In the genomic region with DNA sequence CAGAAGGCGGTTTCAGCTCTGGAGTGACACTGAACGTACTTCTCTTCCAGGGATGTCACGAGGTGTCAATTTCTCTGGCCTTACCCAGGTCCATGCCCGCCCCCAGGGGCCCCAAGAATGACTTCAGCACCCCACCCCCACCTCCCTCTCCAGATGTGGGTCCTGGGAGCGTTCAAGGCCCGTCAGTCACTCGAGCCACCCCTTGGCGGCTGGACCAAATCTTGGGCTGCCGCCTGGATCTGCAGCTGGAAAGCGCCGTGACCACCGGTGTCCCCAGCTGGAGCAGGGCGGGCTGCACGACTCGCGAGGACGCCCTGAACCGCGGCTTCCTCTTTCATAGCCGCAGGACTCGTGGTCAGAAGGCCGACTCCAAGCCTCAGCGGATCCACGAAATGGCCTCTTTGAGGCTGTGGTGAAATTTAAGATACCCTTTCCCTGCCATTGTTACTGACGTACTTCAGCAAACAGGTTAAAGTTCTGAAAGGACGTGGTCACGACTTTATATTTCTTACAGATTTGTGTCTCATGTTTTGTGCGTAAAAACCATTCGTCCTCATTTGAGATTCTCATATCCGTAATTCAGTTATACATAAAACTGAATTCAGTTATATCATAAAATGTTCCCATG, we compare ENCODE assay signal across 1 cellular context.
TF ChIP-seq lines count a peak whose summit lies in the region.

No MANE protein-coding gene starts in this region.

TF ChIP-seq in K562, 482 proteins besides CTCF, POLR2A, EP300 and RAD21 (continued from another document and continues in another):
- TF ChIP-seq, protein P1, sequence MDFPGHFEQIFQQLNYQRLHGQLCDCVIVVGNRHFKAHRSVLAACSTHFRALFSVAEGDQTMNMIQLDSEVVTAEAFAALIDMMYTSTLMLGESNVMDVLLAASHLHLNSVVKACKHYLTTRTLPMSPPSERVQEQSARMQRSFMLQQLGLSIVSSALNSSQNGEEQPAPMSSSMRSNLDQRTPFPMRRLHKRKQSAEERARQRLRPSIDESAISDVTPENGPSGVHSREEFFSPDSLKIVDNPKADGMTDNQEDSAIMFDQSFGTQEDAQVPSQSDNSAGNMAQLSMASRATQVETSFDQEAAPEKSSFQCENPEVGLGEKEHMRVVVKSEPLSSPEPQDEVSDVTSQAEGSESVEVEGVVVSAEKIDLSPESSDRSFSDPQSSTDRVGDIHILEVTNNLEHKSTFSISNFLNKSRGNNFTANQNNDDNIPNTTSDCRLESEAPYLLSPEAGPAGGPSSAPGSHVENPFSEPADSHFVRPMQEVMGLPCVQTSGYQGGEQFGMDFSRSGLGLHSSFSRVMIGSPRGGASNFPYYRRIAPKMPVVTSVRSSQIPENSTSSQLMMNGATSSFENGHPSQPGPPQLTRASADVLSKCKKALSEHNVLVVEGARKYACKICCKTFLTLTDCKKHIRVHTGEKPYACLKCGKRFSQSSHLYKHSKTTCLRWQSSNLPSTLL (IDR thresholded peaks at IDR 0.05) = no peak
- TF ChIP-seq, protein P2, sequence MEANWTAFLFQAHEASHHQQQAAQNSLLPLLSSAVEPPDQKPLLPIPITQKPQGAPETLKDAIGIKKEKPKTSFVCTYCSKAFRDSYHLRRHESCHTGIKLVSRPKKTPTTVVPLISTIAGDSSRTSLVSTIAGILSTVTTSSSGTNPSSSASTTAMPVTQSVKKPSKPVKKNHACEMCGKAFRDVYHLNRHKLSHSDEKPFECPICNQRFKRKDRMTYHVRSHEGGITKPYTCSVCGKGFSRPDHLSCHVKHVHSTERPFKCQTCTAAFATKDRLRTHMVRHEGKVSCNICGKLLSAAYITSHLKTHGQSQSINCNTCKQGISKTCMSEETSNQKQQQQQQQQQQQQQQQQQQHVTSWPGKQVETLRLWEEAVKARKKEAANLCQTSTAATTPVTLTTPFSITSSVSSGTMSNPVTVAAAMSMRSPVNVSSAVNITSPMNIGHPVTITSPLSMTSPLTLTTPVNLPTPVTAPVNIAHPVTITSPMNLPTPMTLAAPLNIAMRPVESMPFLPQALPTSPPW (CRISPR knock-in tag; IDR thresholded peaks at IDR 0.05) = no peak; the same call in 1 of the 2 replicates
- TF ChIP-seq ZNF696 (CRISPR knock-in tag; conservative IDR thresholded peaks at IDR 0.05) = no peak
- TF ChIP-seq MIER1 (IDR thresholded peaks at IDR 0.05; ENCODE audit: low read depth) = no peak
- TF ChIP-seq HDAC2 (IDR thresholded peaks at IDR 0.05) = peak; percentile 68
- no peak for TF ChIP-seq NONO (IDR thresholded peaks at IDR 0.05; ENCODE audit: low read depth in 2 of 2, low read length in 1 of 2)
- TF ChIP-seq KAT7 (CRISPR knock-in tag; IDR thresholded peaks at IDR 0.05; ENCODE audit: borderline replicate concordance) = peak; percentile 96; the same call in 1 of the 2 replicates
- TF ChIP-seq SRSF1 (IDR thresholded peaks at IDR 0.05; ENCODE audit: low read depth, low read length) = no peak
- TF ChIP-seq, protein P3, sequence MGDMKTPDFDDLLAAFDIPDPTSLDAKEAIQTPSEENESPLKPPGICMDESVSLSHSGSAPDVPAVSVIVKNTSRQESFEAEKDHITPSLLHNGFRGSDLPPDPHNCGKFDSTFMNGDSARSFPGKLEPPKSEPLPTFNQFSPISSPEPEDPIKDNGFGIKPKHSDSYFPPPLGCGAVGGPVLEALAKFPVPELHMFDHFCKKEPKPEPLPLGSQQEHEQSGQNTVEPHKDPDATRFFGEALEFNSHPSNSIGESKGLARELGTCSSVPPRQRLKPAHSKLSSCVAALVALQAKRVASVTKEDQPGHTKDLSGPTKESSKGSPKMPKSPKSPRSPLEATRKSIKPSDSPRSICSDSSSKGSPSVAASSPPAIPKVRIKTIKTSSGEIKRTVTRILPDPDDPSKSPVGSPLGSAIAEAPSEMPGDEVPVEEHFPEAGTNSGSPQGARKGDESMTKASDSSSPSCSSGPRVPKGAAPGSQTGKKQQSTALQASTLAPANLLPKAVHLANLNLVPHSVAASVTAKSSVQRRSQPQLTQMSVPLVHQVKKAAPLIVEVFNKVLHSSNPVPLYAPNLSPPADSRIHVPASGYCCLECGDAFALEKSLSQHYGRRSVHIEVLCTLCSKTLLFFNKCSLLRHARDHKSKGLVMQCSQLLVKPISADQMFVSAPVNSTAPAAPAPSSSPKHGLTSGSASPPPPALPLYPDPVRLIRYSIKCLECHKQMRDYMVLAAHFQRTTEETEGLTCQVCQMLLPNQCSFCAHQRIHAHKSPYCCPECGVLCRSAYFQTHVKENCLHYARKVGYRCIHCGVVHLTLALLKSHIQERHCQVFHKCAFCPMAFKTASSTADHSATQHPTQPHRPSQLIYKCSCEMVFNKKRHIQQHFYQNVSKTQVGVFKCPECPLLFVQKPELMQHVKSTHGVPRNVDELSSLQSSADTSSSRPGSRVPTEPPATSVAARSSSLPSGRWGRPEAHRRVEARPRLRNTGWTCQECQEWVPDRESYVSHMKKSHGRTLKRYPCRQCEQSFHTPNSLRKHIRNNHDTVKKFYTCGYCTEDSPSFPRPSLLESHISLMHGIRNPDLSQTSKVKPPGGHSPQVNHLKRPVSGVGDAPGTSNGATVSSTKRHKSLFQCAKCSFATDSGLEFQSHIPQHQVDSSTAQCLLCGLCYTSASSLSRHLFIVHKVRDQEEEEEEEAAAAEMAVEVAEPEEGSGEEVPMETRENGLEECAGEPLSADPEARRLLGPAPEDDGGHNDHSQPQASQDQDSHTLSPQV (IDR thresholded peaks at IDR 0.05) = peak; percentile 65
- peak; percentile 49 for TF ChIP-seq HDAC3 (IDR thresholded peaks at IDR 0.05; ENCODE audit: borderline replicate concordance, partially characterized antibody)
- TF ChIP-seq HNRNPH1 (optimal IDR thresholded peaks at IDR 0.05; ENCODE audit: low read depth, low read length) = no peak
- TF ChIP-seq RBM25 (IDR thresholded peaks at IDR 0.05; ENCODE audit: low read depth, low read length, severe bottlenecking) = no peak
- TF ChIP-seq CBX2 (IDR thresholded peaks at IDR 0.05; ENCODE audit: insufficient read depth, low read length, poor library complexity, severe bottlenecking) = no peak
- no peak for TF ChIP-seq HIVEP1 (CRISPR knock-in tag; IDR thresholded peaks at IDR 0.05)
- TF ChIP-seq, protein P4, sequence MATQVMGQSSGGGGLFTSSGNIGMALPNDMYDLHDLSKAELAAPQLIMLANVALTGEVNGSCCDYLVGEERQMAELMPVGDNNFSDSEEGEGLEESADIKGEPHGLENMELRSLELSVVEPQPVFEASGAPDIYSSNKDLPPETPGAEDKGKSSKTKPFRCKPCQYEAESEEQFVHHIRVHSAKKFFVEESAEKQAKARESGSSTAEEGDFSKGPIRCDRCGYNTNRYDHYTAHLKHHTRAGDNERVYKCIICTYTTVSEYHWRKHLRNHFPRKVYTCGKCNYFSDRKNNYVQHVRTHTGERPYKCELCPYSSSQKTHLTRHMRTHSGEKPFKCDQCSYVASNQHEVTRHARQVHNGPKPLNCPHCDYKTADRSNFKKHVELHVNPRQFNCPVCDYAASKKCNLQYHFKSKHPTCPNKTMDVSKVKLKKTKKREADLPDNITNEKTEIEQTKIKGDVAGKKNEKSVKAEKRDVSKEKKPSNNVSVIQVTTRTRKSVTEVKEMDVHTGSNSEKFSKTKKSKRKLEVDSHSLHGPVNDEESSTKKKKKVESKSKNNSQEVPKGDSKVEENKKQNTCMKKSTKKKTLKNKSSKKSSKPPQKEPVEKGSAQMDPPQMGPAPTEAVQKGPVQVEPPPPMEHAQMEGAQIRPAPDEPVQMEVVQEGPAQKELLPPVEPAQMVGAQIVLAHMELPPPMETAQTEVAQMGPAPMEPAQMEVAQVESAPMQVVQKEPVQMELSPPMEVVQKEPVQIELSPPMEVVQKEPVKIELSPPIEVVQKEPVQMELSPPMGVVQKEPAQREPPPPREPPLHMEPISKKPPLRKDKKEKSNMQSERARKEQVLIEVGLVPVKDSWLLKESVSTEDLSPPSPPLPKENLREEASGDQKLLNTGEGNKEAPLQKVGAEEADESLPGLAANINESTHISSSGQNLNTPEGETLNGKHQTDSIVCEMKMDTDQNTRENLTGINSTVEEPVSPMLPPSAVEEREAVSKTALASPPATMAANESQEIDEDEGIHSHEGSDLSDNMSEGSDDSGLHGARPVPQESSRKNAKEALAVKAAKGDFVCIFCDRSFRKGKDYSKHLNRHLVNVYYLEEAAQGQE (CRISPR knock-in tag; IDR thresholded peaks at IDR 0.05; ENCODE audit: low read depth) = no peak
- no peak for TF ChIP-seq PHB2 (IDR thresholded peaks at IDR 0.05; ENCODE audit: low read depth)
- TF ChIP-seq IFI16 (CRISPR knock-in tag; IDR thresholded peaks at IDR 0.05) = no peak
- peak; percentile 13 to 67; a peak in 3 of 4 replicates for TF ChIP-seq TEAD1 (CRISPR knock-in tag; IDR thresholded peaks at IDR 0.05)
- TF ChIP-seq CCNT2 (IDR thresholded peaks at IDR 0.05; ENCODE audit: borderline replicate concordance, extremely low read depth, insufficient read length, low read depth, low read length) = no peak
- TF ChIP-seq ZNF197 (CRISPR knock-in tag; IDR thresholded peaks at IDR 0.05; ENCODE audit: low read depth) = no peak
- TF ChIP-seq BCL6 (CRISPR knock-in tag; IDR thresholded peaks at IDR 0.05) = no peak
- TF ChIP-seq, protein P5, sequence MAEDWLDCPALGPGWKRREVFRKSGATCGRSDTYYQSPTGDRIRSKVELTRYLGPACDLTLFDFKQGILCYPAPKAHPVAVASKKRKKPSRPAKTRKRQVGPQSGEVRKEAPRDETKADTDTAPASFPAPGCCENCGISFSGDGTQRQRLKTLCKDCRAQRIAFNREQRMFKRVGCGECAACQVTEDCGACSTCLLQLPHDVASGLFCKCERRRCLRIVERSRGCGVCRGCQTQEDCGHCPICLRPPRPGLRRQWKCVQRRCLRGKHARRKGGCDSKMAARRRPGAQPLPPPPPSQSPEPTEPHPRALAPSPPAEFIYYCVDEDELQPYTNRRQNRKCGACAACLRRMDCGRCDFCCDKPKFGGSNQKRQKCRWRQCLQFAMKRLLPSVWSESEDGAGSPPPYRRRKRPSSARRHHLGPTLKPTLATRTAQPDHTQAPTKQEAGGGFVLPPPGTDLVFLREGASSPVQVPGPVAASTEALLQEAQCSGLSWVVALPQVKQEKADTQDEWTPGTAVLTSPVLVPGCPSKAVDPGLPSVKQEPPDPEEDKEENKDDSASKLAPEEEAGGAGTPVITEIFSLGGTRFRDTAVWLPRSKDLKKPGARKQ (CRISPR knock-in tag; IDR thresholded peaks at IDR 0.05) = no peak
- peak; percentile 58 to 75; a peak in 3 of 4 replicates for TF ChIP-seq SIN3A (IDR thresholded peaks at IDR 0.05; ENCODE audit: borderline replicate concordance in 2 of 2, control insufficient read depth in 1 of 2, low read depth in 2 of 2, low read length in 2 of 2)
- no peak for TF ChIP-seq POLR3G (IDR thresholded peaks at IDR 0.05; ENCODE audit: extremely low read depth, insufficient read length, insufficient replicate concordance)
- TF ChIP-seq, protein P6, sequence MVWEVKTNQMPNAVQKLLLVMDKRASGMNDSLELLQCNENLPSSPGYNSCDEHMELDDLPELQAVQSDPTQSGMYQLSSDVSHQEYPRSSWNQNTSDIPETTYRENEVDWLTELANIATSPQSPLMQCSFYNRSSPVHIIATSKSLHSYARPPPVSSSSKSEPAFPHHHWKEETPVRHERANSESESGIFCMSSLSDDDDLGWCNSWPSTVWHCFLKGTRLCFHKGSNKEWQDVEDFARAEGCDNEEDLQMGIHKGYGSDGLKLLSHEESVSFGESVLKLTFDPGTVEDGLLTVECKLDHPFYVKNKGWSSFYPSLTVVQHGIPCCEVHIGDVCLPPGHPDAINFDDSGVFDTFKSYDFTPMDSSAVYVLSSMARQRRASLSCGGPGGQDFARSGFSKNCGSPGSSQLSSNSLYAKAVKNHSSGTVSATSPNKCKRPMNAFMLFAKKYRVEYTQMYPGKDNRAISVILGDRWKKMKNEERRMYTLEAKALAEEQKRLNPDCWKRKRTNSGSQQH (CRISPR knock-in tag; IDR thresholded peaks at IDR 0.05) = no peak
- peak; percentile 33; the same call in 1 of the 2 replicates for TF ChIP-seq ZNF175 (CRISPR knock-in tag; IDR thresholded peaks at IDR 0.05; ENCODE audit: low read depth)
- no peak for TF ChIP-seq ARID2 (IDR thresholded peaks at IDR 0.05)
- no peak for TF ChIP-seq SMAD2 (IDR thresholded peaks at IDR 0.05; ENCODE audit: low read depth, low read length)
- no peak for TF ChIP-seq PHTF2 (CRISPR knock-in tag; IDR thresholded peaks at IDR 0.05)
- TF ChIP-seq MYC (IDR thresholded peaks at IDR 0.05; ENCODE audit: low read depth, low read length) = peak; percentile 86
- no peak; the same call in 1 of the 2 replicates for TF ChIP-seq MYC (CRISPR knock-in tag; IDR thresholded peaks at IDR 0.05; ENCODE audit: borderline replicate concordance, low read depth)
- TF ChIP-seq, protein P7, sequence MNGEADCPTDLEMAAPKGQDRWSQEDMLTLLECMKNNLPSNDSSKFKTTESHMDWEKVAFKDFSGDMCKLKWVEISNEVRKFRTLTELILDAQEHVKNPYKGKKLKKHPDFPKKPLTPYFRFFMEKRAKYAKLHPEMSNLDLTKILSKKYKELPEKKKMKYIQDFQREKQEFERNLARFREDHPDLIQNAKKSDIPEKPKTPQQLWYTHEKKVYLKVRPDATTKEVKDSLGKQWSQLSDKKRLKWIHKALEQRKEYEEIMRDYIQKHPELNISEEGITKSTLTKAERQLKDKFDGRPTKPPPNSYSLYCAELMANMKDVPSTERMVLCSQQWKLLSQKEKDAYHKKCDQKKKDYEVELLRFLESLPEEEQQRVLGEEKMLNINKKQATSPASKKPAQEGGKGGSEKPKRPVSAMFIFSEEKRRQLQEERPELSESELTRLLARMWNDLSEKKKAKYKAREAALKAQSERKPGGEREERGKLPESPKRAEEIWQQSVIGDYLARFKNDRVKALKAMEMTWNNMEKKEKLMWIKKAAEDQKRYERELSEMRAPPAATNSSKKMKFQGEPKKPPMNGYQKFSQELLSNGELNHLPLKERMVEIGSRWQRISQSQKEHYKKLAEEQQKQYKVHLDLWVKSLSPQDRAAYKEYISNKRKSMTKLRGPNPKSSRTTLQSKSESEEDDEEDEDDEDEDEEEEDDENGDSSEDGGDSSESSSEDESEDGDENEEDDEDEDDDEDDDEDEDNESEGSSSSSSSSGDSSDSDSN (IDR thresholded peaks at IDR 0.05; ENCODE audit: borderline replicate concordance in 1 of 2, low read depth in 2 of 2, low read length in 2 of 2) = peak; percentile 60 to 77; a peak in 2 of 4 replicates
- TF ChIP-seq SREBF2 (CRISPR knock-in tag; IDR thresholded peaks at IDR 0.05) = no peak
- no peak for TF ChIP-seq ZKSCAN3 (CRISPR knock-in tag; IDR thresholded peaks at IDR 0.05)
- TF ChIP-seq HDAC8 (tag; IDR thresholded peaks at IDR 0.05) = no peak; the same call in 1 of the 2 replicates
- 0 out of 2 replicates have a peak, but pooled peaks have one; percentile 43 for TF ChIP-seq POLR2AphosphoS5 (IDR thresholded peaks at IDR 0.05; ENCODE audit: control insufficient read depth, insufficient read depth, low read depth, low read length)
- no peak for TF ChIP-seq CHD4 (IDR thresholded peaks at IDR 0.05; ENCODE audit: insufficient read depth, insufficient replicate concordance, low read depth, low read length, poor library complexity, severe bottlenecking)
